20 cellular contexts compared by ENCODE assay signal in genomic region chr12:32159381-32159780, GRCh38.
"Had no signal": no experiment of that assay in that cellular context is flagged by ENCODE, and none has a peak within 500 bp of the region (broad histone marks: within the 10 kb centered on the region; RNA-seq: fewer than 3 reads in every experiment).

No MANE protein-coding gene starts in this region.

- ATAC-seq: foreskin keratinocyte; naive thymus-derived CD8-positive, alpha-beta T cell; pancreas; right cardiac atrium; stimulated activated naive CD8-positive, alpha-beta T cell treated with anti-CD3 and anti-CD28 coated beads, Interleukin-15, Interleukin-2, amounts not matched to agents 100 U/mL and 50 U/mL, for 24 hours had no signal

- H3K27ac Mint-ChIP-seq: neural progenitor cell; progenitor cell of endocrine pancreas; stimulated activated effector memory CD8-positive, alpha-beta T cell treated with anti-CD3 and anti-CD28 coated beads, Interleukin-12 subunit alpha, Interleukin-12 subunit beta, amount 100 ng/mL, for 72 hours; type B pancreatic cell had no signal

- H3K4me3 Mint-ChIP-seq: naive thymus-derived CD8-positive, alpha-beta T cell; neural progenitor cell; stimulated activated effector memory CD8-positive, alpha-beta T cell treated with anti-CD3 and anti-CD28 coated beads, Interleukin-12 subunit alpha, Interleukin-12 subunit beta, amount 100 ng/mL, for 72 hours; type B pancreatic cell had no signal

- H3K4me3 ChIP-seq: colonic mucosa, hepatocyte, neural progenitor cell, pancreas, suprapubic skin, thyroid gland, uterus had no signal

- H3K4me2 ChIP-seq: hepatocyte, neural progenitor cell had no signal

- H3K9me3 Mint-ChIP-seq: stimulated activated effector memory CD8-positive, alpha-beta T cell treated with anti-CD3 and anti-CD28 coated beads, Interleukin-12 subunit alpha, Interleukin-12 subunit beta, amount 100 ng/mL, for 72 hours; type B pancreatic cell had no signal

- H3K4me1 ChIP-seq: colonic mucosa, pancreas, suprapubic skin, uterus had no signal

- H3K27ac ChIP-seq: colonic mucosa, foreskin keratinocyte, hepatocyte, neural progenitor cell, pancreas, suprapubic skin, thyroid gland, uterus had no signal

- H3K27me3 Mint-ChIP-seq: naive thymus-derived CD8-positive, alpha-beta T cell; progenitor cell of endocrine pancreas; type B pancreatic cell had no signal

- H3K27me3 ChIP-seq: colonic mucosa, foreskin keratinocyte, hepatocyte, neural progenitor cell, pancreas, suprapubic skin, thyroid gland, uterus had no signal

- FAIRE-seq: endothelial cell of umbilical vein, pancreas had no signal

- DNase-seq: colonic mucosa; dermis blood vessel endothelial cell; erythroblast; foreskin keratinocyte; kidney glomerular epithelial cell; naive thymus-derived CD8-positive, alpha-beta T cell; pancreas; right cardiac atrium; stimulated activated CD4-positive, alpha-beta T cell treated with anti-CD3 and anti-CD28 coated beads, Interleukin-4, amount 100 ng/mL, for 1 hour; stimulated activated CD8-positive, alpha-beta memory T cell treated with anti-CD3 and anti-CD28 coated beads, Interleukin-4, amount 100 ng/mL, for 48 hours; stimulated activated naive CD8-positive, alpha-beta T cell treated with anti-CD3 and anti-CD28 coated beads, Interleukin-15, Interleukin-2, amounts not matched to agents 100 U/mL and 50 U/mL, for 24 hours; uterus had no signal

- H3K9ac ChIP-seq: neural progenitor cell had no signal

- H3K36me3 ChIP-seq: colonic mucosa, neural progenitor cell, pancreas, suprapubic skin, thyroid gland, uterus had no signal

- H2AFZ ChIP-seq: hepatocyte, neural progenitor cell had no signal

- H3K36me3 Mint-ChIP-seq: stimulated activated effector memory CD8-positive, alpha-beta T cell treated with anti-CD3 and anti-CD28 coated beads, Interleukin-12 subunit alpha, Interleukin-12 subunit beta, amount 100 ng/mL, for 72 hours had no signal

- H3K9me3 ChIP-seq: colonic mucosa, pancreas, suprapubic skin, thyroid gland, uterus had no signal
